23 cellular contexts compared by ENCODE assay signal in genomic region chr9:84857224-84857623, GRCh38.
A peak's percentile ranks its signal among the peaks of the same experiment; 100 is the strongest.
DNase-seq lines count a peak whose midpoint lies in the region; ATAC-seq and TF ChIP-seq lines count a peak whose summit lies in the region.
"Had no signal": no experiment of that assay in that cellular context is flagged by ENCODE, and none has a peak within 500 bp of the region (broad histone marks: within the 10 kb centered on the region; RNA-seq: fewer than 3 reads in every experiment).

No MANE protein-coding gene starts in this region.

- no peaks in the 10 kb centered on the region for H3K36me3 Mint-ChIP-seq in MCF 10A (ENCODE audit: insufficient read depth, unreplicated experiment)
- H3K36me3 Mint-ChIP-seq: naive thymus-derived CD4-positive, alpha-beta T cell had no signal

- H3K4me2 ChIP-seq in mammary epithelial cell (ENCODE audit: insufficient read depth, low read depth, low read length) = no peak overlapping the region

- DNase-seq in MCF 10A (ENCODE audit: unreplicated experiment) = peak; percentile 43
- no peak for DNase-seq in mammary epithelial cell
- DNase-seq in psoas muscle = no peak
- DNase-seq in MG63 = no peak
- DNase-seq in NCI-H1694 (lab: John Stamatoyannopoulos, UW) = no peak
- DNase-seq: activated CD8-positive, alpha-beta T cell treated with anti-CD3 and anti-CD28 coated beads, Interleukin-2, amount 10 ng/mL, durations not matched to agents 7 days and 5 days; activated naive CD4-positive, alpha-beta T cell; activated T-cell treated with anti-CD3 and anti-CD28 coated beads, Interleukin-2, amount 50 U/mL, for 24 hours; DND-41; Kasumi-1; mesendoderm; naive thymus-derived CD4-positive, alpha-beta T cell; NCI-H1105 treated with DMSO at 0.1 percent for 48 hours; NCI-H2081; NCI-H446; SHP77; stimulated activated CD8-positive, alpha-beta memory T cell treated with anti-CD3 and anti-CD28 coated beads, Interleukin-4, amount 100 ng/mL, for 48 hours; SW 1271 had no signal

- no peak for TF ChIP-seq CTCF in MCF 10A (IDR thresholded peaks at IDR 0.05; ENCODE audit: unreplicated experiment)
- TF ChIP-seq CTCF in mammary epithelial cell (conservative IDR thresholded peaks at IDR 0.05 in 1 of 2, IDR thresholded peaks at IDR 0.05 in 1 of 2; ENCODE audit: extremely low read depth in 1 of 2, insufficient read depth in 1 of 2, low read depth in 1 of 2, low read length in 2 of 2) = no peak
- no peak for TF ChIP-seq CTCF in gastroesophageal sphincter (IDR thresholded peaks at IDR 0.05)
- no peak for TF ChIP-seq CTCF in psoas muscle (IDR thresholded peaks at IDR 0.05)

- H3K36me3 ChIP-seq in mammary epithelial cell (ENCODE audit: insufficient read depth, low read length) = no peaks in the 10 kb centered on the region
- H3K36me3 ChIP-seq in gastroesophageal sphincter = no peaks in the 10 kb centered on the region
- no peaks in the 10 kb centered on the region for H3K36me3 ChIP-seq in psoas muscle (ENCODE audit: insufficient read depth in 1 of 2, low read depth in 1 of 2)
- H3K36me3 ChIP-seq in MG63 = no peaks in the 10 kb centered on the region
- H3K36me3 ChIP-seq: cardiac muscle cell had no signal

- POLR2A ChIA-PET in MCF 10A (lab: Yijun Ruan, JAX) = no interaction called here

- BruUV-seq in MCF 10A (replicated peaks; lab: Mats Ljungman, UMichigan) = no TSS peak
- no TSS peak for BruUV-seq in mammary epithelial cell (replicated peaks; lab: Mats Ljungman, UMichigan)

- no peak overlapping the region for H3K4me3 Mint-ChIP-seq in MCF 10A (ENCODE audit: unreplicated experiment)
- H3K4me3 Mint-ChIP-seq: activated CD8-positive, alpha-beta T cell treated with anti-CD3 and anti-CD28 coated beads, Interleukin-2, amount 10 ng/mL, durations not matched to agents 7 days and 5 days; activated T-cell treated with anti-CD3 and anti-CD28 coated beads, Interleukin-2, amount 50 U/mL, for 24 hours; naive thymus-derived CD4-positive, alpha-beta T cell had no signal

- H2AFZ ChIP-seq in mammary epithelial cell (ENCODE audit: low read depth, low read length) = no peak overlapping the region

- CTCF ChIA-PET in MCF 10A (lab: Yijun Ruan, JAX) (interaction anchor here (0.7 kb wide), 1 partner anchor 23 kb away, joined by 3 read pairs; no protein-coding TSS in a partner anchor), mammary epithelial cell (lab: Charles Lee; ENCODE audit: low non-redundant PET) (interaction anchor here (0.7 kb wide), 1 partner anchor 402 kb away, joined by 5 read pairs; no protein-coding TSS in a partner anchor)

- H3K27me3 Mint-ChIP-seq in MCF 10A (ENCODE audit: insufficient read depth, unreplicated experiment) = no peaks in the 10 kb centered on the region
- H3K27me3 Mint-ChIP-seq: activated T-cell treated with anti-CD3 and anti-CD28 coated beads, Interleukin-2, amount 50 U/mL, for 24 hours had no signal

- peaks cover 14% of the 10 kb centered on the region for H3K4me1 ChIP-seq in mammary epithelial cell (ENCODE audit: insufficient read depth, low read length)
- H3K4me1 ChIP-seq in gastroesophageal sphincter = peaks cover 6 to 51% (median 12%) of the 10 kb centered on the region in 3 donors
- H3K4me1 ChIP-seq in psoas muscle = peaks cover 13% of the 10 kb centered on the region

- dilution Hi-C loops in mammary epithelial cell (cut with HindIII; ENCODE audit: low sequenced_read_pairs) = no loop called here

- no peaks in the 10 kb centered on the region for H3K79me2 ChIP-seq in mammary epithelial cell (ENCODE audit: insufficient read depth, low read length)

- ATAC-seq in gastroesophageal sphincter (peak; percentile 13), psoas muscle (peak in 1 of 4 donors; percentile 47), GM21423 (IDR thresholded peaks at IDR 0.05; ENCODE audit: unreplicated experiment) (no peak), GM18502 (IDR thresholded peaks at IDR 0.05; ENCODE audit: poor library complexity, unreplicated experiment) (no peak)
- ATAC-seq: activated CD4-positive, CD25-positive, alpha-beta regulatory T cell treated with anti-CD3 and anti-CD28 coated beads, Interleukin-2, amount 50 U/mL, for 24 hours; activated CD8-positive, alpha-beta T cell treated with anti-CD3 and anti-CD28 coated beads, Interleukin-2, amount 10 ng/mL, durations not matched to agents 7 days and 5 days; naive thymus-derived CD4-positive, alpha-beta T cell had no signal

- in situ Hi-C loops in mammary epithelial cell (cut with MboI; ENCODE audit: low sequenced_read_pairs in 2 of 2) = no loop called here

- no peak overlapping the region for H3K4me3 ChIP-seq in mammary epithelial cell (replicated peaks in 1 of 3; ENCODE audit: insufficient read depth in 1 of 3, low read depth in 2 of 3, low read length in 3 of 3)
- no peak overlapping the region for H3K4me3 ChIP-seq in gastroesophageal sphincter
- no peak overlapping the region for H3K4me3 ChIP-seq in psoas muscle
- H3K4me3 ChIP-seq in MG63 = no peak overlapping the region
- H3K4me3 ChIP-seq: cardiac muscle cell had no signal

- 30% methylated on average over 2 of the region's 2 CpGs for WGBS in mammary epithelial cell (ENCODE audit: low coverage, missing lambda C conversion rate)
- 37 to 51% methylated on average over 2 of the region's 2 CpGs for WGBS in gastroesophageal sphincter (ENCODE audit: low coverage in 1 of 2), 2 donors
- 63 to 67% (median 63%) methylated on average over 2 of the region's 2 CpGs for WGBS in psoas muscle, 3 donors

- no peaks in the 10 kb centered on the region for H4K20me1 ChIP-seq in mammary epithelial cell (ENCODE audit: insufficient read depth, low read length)

- H3K9me3 Mint-ChIP-seq in MCF 10A (ENCODE audit: unreplicated experiment) = peaks cover 4% of the 10 kb centered on the region
- H3K9me3 Mint-ChIP-seq: activated T-cell treated with anti-CD3 and anti-CD28 coated beads, Interleukin-2, amount 50 U/mL, for 24 hours had no signal

- peaks cover 11% of the 10 kb centered on the region for H3K4me1 Mint-ChIP-seq in MCF 10A (ENCODE audit: insufficient read depth, unreplicated experiment)
- H3K4me1 Mint-ChIP-seq: naive thymus-derived CD4-positive, alpha-beta T cell had no signal

- H3K9me3 ChIP-seq in mammary epithelial cell (replicated peaks; ENCODE audit: insufficient read depth, low read length) (no peaks in the 10 kb centered on the region), gastroesophageal sphincter (no peaks in the 10 kb centered on the region), psoas muscle (no peaks in the 10 kb centered on the region), MG63 (no peaks in the 10 kb centered on the region)

- H3K27ac ChIP-seq in mammary epithelial cell (ENCODE audit: insufficient read depth, low read depth, low read length) (no peak overlapping the region), gastroesophageal sphincter (peak overlapping the region in 3 of 4 donors; percentile 39 to 60 (median 57)), psoas muscle (peak overlapping the region; percentile 15)
- H3K27ac ChIP-seq: cardiac muscle cell had no signal

- no peak overlapping the region for H3K9ac ChIP-seq in mammary epithelial cell (ENCODE audit: insufficient read depth, low read length)

- H3K27me3 ChIP-seq in mammary epithelial cell (ENCODE audit: insufficient read depth, low read length) = no peaks in the 10 kb centered on the region
- H3K27me3 ChIP-seq in gastroesophageal sphincter = no peaks in the 10 kb centered on the region
- no peaks in the 10 kb centered on the region for H3K27me3 ChIP-seq in psoas muscle (ENCODE audit: insufficient read depth in 3 of 3, low read length in 2 of 3)
- H3K27me3 ChIP-seq in MG63 = no peaks in the 10 kb centered on the region
- H3K27me3 ChIP-seq: cardiac muscle cell had no signal

- H3K27ac Mint-ChIP-seq in MCF 10A (ENCODE audit: low read depth, unreplicated experiment) = peak overlapping the region; percentile 39
- H3K27ac Mint-ChIP-seq: activated CD8-positive, alpha-beta T cell treated with anti-CD3 and anti-CD28 coated beads, Interleukin-2, amount 10 ng/mL, durations not matched to agents 7 days and 5 days; activated T-cell treated with anti-CD3 and anti-CD28 coated beads, Interleukin-2, amount 50 U/mL, for 24 hours; naive thymus-derived CD4-positive, alpha-beta T cell had no signal

- TF ChIP-seq POLR2A in gastroesophageal sphincter (IDR thresholded peaks at IDR 0.05) = no peak

- TF ChIP-seq EP300 in gastroesophageal sphincter (IDR thresholded peaks at IDR 0.05) = no peak

- intact Hi-C loops in MCF 10A (cut with micrococcal nuclease) = no loop called here
- intact Hi-C loops in mammary epithelial cell (cut with micrococcal nuclease) = no loop called here
- intact Hi-C loops in psoas muscle (cut with DNase I) = no loop called here
